29 cellular contexts compared by ENCODE assay signal in genomic region chr4:67082746-67083145, GRCh38.
"Had no signal": no experiment of that assay in that cellular context is flagged by ENCODE, and none has a peak within 500 bp of the region (broad histone marks: within the 10 kb centered on the region; RNA-seq: fewer than 3 reads in every experiment).

No MANE protein-coding gene starts in this region.

- H3K27me3 ChIP-seq: adrenal gland, body of pancreas, brain microvascular endothelial cell, breast epithelium had no signal

- DNase-seq: activated CD4-positive, alpha-beta memory T cell treated with anti-CD3 and anti-CD28 coated beads, Interleukin-2, amount 10 ng/mL, durations not matched to agents 7 days and 5 days; activated CD4-positive, alpha-beta T cell treated with anti-CD3 and anti-CD28 coated beads for 1 hour; activated CD4-positive, alpha-beta T cell treated with anti-CD3 and anti-CD28 coated beads for 36 hours; activated CD4-positive, alpha-beta T cell treated with anti-CD3 and anti-CD28 coated beads for 48 hours; activated CD4-positive, alpha-beta T cell treated with anti-CD3 and anti-CD28 coated beads, Interleukin-2, amount 10 ng/mL, durations not matched to agents 7 days and 5 days; activated CD4-positive, alpha-beta T cell treated with anti-CD3 and anti-CD28 coated beads, Interleukin-2, amount 50 U/mL, for 48 hours; activated CD4-positive, CD25-positive, alpha-beta regulatory T cell; activated CD8-positive, alpha-beta memory T cell treated with anti-CD3 and anti-CD28 coated beads for 24 hours; activated CD8-positive, alpha-beta memory T cell treated with anti-CD3 and anti-CD28 coated beads, Interleukin-2, amount 10 ng/mL, durations not matched to agents 7 days and 5 days; activated CD8-positive, alpha-beta memory T cell treated with anti-CD3 and anti-CD28 coated beads, Interleukin-2, amount 50 U/mL, for 48 hours; activated CD8-positive, alpha-beta T cell treated with anti-CD3 and anti-CD28 coated beads, Interleukin-2, amount 10 ng/mL, durations not matched to agents 7 days and 5 days; activated effector memory CD4-positive, alpha-beta T cell treated with Interleukin-2 at 50 U/mL for 16 hours; activated gamma-delta T cell; activated naive CD4-positive, alpha-beta T cell treated with anti-CD3 and anti-CD28 coated beads, Interleukin-2, amount 50 U/mL, for 16 hours; activated naive CD4-positive, alpha-beta T cell treated with Interleukin-2 at 50 U/mL for 16 hours; activated naive CD8-positive, alpha-beta T cell treated with anti-CD3 and anti-CD28 coated beads for 36 hours; activated T-cell treated with anti-CD3 and anti-CD28 coated beads, Interleukin-2, amount 50 U/mL, for 24 hours; activated T-cell treated with anti-CD3 and anti-CD28 coated beads, Interleukin-2, amount 50 U/mL, for 48 hours; adrenal gland; amniotic stem cell; aorta; body of pancreas; brain microvascular endothelial cell; central memory CD4-positive, alpha-beta T cell; T-helper 1 cell; T-helper 2 cell; T-helper 9 cell; WERI-Rb-1 had no signal

- H3K9me3 ChIP-seq: adrenal gland, body of pancreas, breast epithelium had no signal

- H3K27ac ChIP-seq: adrenal gland, body of pancreas, brain microvascular endothelial cell, breast epithelium, WERI-Rb-1 had no signal

- H3K4me1 ChIP-seq: adrenal gland, body of pancreas, breast epithelium had no signal

- H3K4me3 ChIP-seq: adrenal gland, body of pancreas, breast epithelium had no signal

- H3K36me3 ChIP-seq: adrenal gland, brain microvascular endothelial cell, breast epithelium, WERI-Rb-1 had no signal
